Comparison of ENCODE assay signal across 16 cellular contexts in genomic region chr7:27243340-27244163, GRCh38. TPM values are rescaled to one million over a fixed set of nuclear protein-coding genes. Genes with fewer than 3 reads are reported as not detected.
DNase-seq lines count a peak whose midpoint lies in the region; ATAC-seq and TF ChIP-seq lines count a peak whose summit lies in the region.
"Had no signal": no experiment of that assay in that cellular context is flagged by ENCODE, and none has a peak within 500 bp of the region (broad histone marks: within the 10 kb centered on the region; RNA-seq: fewer than 3 reads in every experiment).

No MANE protein-coding gene starts in this region.

- H3K18ac ChIP-seq in IMR-90 (ENCODE audit: low read depth, low read length): no peak overlapping the region

- no peak overlapping the region for H3K23ac ChIP-seq in IMR-90 (ENCODE audit: low read depth, low read length)

- TF ChIP-seq RAD21 in IMR-90 (IDR thresholded peaks at IDR 0.05; ENCODE audit: low read length): no peak

- H3K27me3 Mint-ChIP-seq in activated CD4-positive, alpha-beta T cell treated with anti-CD3 and anti-CD28 coated beads, Interleukin-2, amount 10 ng/mL, durations not matched to agents 7 days and 5 days: peaks cover 90% of the 10 kb centered on the region
- peaks cover 82% of the 10 kb centered on the region for H3K27me3 Mint-ChIP-seq in HFFc6 (ENCODE audit: insufficient read depth)

- WGBS in IMR-90 (ENCODE audit: extremely low coverage in 2 of 2, insufficient read length in 1 of 2), 2 experiments: 7% methylated on average over 6 of the region's 43 CpGs; no CpG with 5 or more reads in 1 of the 2 experiments
- WGBS in aorta, 2 donors: 4 to 6% methylated on average over 42 to 43 of the region's 43 CpGs

- peak overlapping the region; percentile 43 for H3K4me3 Mint-ChIP-seq in activated CD4-positive, alpha-beta T cell treated with anti-CD3 and anti-CD28 coated beads, Interleukin-2, amount 10 ng/mL, durations not matched to agents 7 days and 5 days
- no peak overlapping the region for H3K4me3 Mint-ChIP-seq in HFFc6

- CTCF ChIA-PET in activated CD4-positive, alpha-beta T cell treated with anti-CD3 and anti-CD28 coated beads, Interleukin-2, amount 10 ng/mL, durations not matched to agents 7 days and 5 days (lab: Charles Lee): interaction anchor here (0.6 to 1.6 kb wide), 3 partner anchors 41 to 84 kb away, joined by 3 to 6 read pairs (median 4); partner anchors contain the start of gene HOXA9
- CTCF ChIA-PET in IMR-90 (lab: Yijun Ruan, JAX): no interaction called here

- H2AFZ ChIP-seq in IMR-90 (replicated peaks; ENCODE audit: low read length, poor library complexity): peak overlapping the region; percentile 25

- no TSS peak for BruUV-seq in IMR-90 (replicated peaks; lab: Mats Ljungman, UMichigan)

- no peak overlapping the region for H4K91ac ChIP-seq in IMR-90 (ENCODE audit: insufficient read depth, low read depth, low read length)

- ATAC-seq in IMR-90 (ENCODE audit: low read depth) (no peak), aorta (ENCODE audit: low FRiP score) (no peak)

- no peak overlapping the region for H3K4me2 ChIP-seq in IMR-90 (ENCODE audit: low read depth, low read length)

- no peak overlapping the region for H3K4ac ChIP-seq in IMR-90 (ENCODE audit: low read depth, low read length)

- no peak overlapping the region for H3K9ac ChIP-seq in IMR-90 (ENCODE audit: low read depth, low read length)
- H3K9ac ChIP-seq in iPS-15b (ENCODE audit: low read depth, low read length): no peak overlapping the region
- no peak overlapping the region for H3K9ac ChIP-seq in skeletal muscle tissue (ENCODE audit: low read depth in 1 of 3, low read length in 3 of 3)

- in situ Hi-C loops in IMR-90 (cut with MboI; ENCODE audit: low sequenced_read_pairs): no loop called here

- no peaks in the 10 kb centered on the region for H4K20me1 ChIP-seq in IMR-90 (ENCODE audit: insufficient read depth, low read length)

- POLR2A ChIA-PET in activated CD4-positive, alpha-beta T cell treated with anti-CD3 and anti-CD28 coated beads, Interleukin-2, amount 10 ng/mL, durations not matched to agents 7 days and 5 days (lab: Charles Lee): no interaction called here
- POLR2A ChIA-PET in IMR-90 (lab: Charles Lee; ENCODE audit: unreplicated experiment): no interaction called here

- no peak overlapping the region for H4K5ac ChIP-seq in IMR-90 (ENCODE audit: low read depth, low read length)

- no peaks in the 10 kb centered on the region for H3K9me1 ChIP-seq in IMR-90 (ENCODE audit: insufficient read depth, low read length)

- H3K36me3 ChIP-seq in IMR-90 (ENCODE audit: control insufficient read depth, insufficient read depth, low read length) (no peaks in the 10 kb centered on the region), iPS-15b (ENCODE audit: control insufficient read depth, insufficient read depth, low read length) (no peaks in the 10 kb centered on the region), skeletal muscle tissue (ENCODE audit: control insufficient read depth in 3 of 3, insufficient read depth in 3 of 3, low read length in 3 of 3) (no peaks in the 10 kb centered on the region), aorta (ENCODE audit: control insufficient read depth in 1 of 2, insufficient read depth in 2 of 2, low read length in 1 of 2) (no peaks in the 10 kb centered on the region)
- H3K36me3 ChIP-seq: BE2C had no signal

- H3K56ac ChIP-seq in IMR-90 (ENCODE audit: extremely low read depth, insufficient read depth, low read length): no peak overlapping the region

- no peak overlapping the region for H2AK9ac ChIP-seq in IMR-90 (replicated peaks; ENCODE audit: low read depth, low read length, poor library complexity)

- no peak overlapping the region for H2BK120ac ChIP-seq in IMR-90 (ENCODE audit: low read depth, low read length)

- H3K4me1 ChIP-seq in IMR-90 (ENCODE audit: control insufficient read depth, insufficient read depth, low read length): no peaks in the 10 kb centered on the region; the same call in 1 of the 2 replicates
- peaks cover 7% of the 10 kb centered on the region for H3K4me1 ChIP-seq in iPS-15b (ENCODE audit: control insufficient read depth, insufficient read depth, low read length)
- peaks cover 11 to 33% (median 21%) of the 10 kb centered on the region in 3 donors for H3K4me1 ChIP-seq in skeletal muscle tissue (ENCODE audit: control insufficient read depth in 3 of 3, insufficient read depth in 3 of 3, low read length in 3 of 3)
- peaks cover 0 to 2% of the 10 kb centered on the region in 2 donors for H3K4me1 ChIP-seq in aorta (ENCODE audit: control insufficient read depth in 1 of 2, insufficient read depth in 2 of 2, low read length in 2 of 2)
- H3K4me1 ChIP-seq: BE2C had no signal

- peaks cover 25% of the 10 kb centered on the region; the same call in 1 of the 2 replicates for H3K9me3 ChIP-seq in IMR-90 (ENCODE audit: control insufficient read depth, insufficient read depth, low read length)
- no peaks in the 10 kb centered on the region for H3K9me3 ChIP-seq in iPS-15b (ENCODE audit: control insufficient read depth, insufficient read depth, low read length)
- H3K9me3 ChIP-seq in skeletal muscle tissue (ENCODE audit: control insufficient read depth in 3 of 3, low read length in 3 of 3): no peaks in the 10 kb centered on the region
- no peaks in the 10 kb centered on the region for H3K9me3 ChIP-seq in aorta (ENCODE audit: control insufficient read depth, low read length)
- H3K9me3 ChIP-seq: BE2C had no signal

- no peak for DNase-seq in activated CD4-positive, alpha-beta T cell treated with anti-CD3 and anti-CD28 coated beads, Interleukin-2, amount 10 ng/mL, durations not matched to agents 7 days and 5 days
- DNase-seq in activated CD4-positive, alpha-beta T cell treated with anti-CD3 and anti-CD28 coated beads for 4 hours: no peak
- DNase-seq in IMR-90: no peak
- DNase-seq in aorta: no peak
- DNase-seq in HFFc6: no peak
- no peak for DNase-seq in SKM-1 (lab: John Stamatoyannopoulos, UW; ENCODE audit: unreplicated experiment)
- DNase-seq: BE2C, HCEC 1CT, NCI-H345 had no signal

- no peak for TF ChIP-seq POLR2A in IMR-90 (IDR thresholded peaks at IDR 0.05; ENCODE audit: low read depth, low read length)

- intact Hi-C loops in IMR-90 (cut with micrococcal nuclease) (no loop called here), aorta (cut with DNase I) (no loop called here)

- TF ChIP-seq CTCF in IMR-90 (conservative IDR thresholded peaks at IDR 0.05; ENCODE audit: low read depth, low read length) (no peak), HFFc6 (IDR thresholded peaks at IDR 0.05) (no peak)

- peaks cover 4% of the 10 kb centered on the region for H3K36me3 Mint-ChIP-seq in activated CD4-positive, alpha-beta T cell treated with anti-CD3 and anti-CD28 coated beads, Interleukin-2, amount 10 ng/mL, durations not matched to agents 7 days and 5 days (ENCODE audit: low read depth)
- no peaks in the 10 kb centered on the region for H3K36me3 Mint-ChIP-seq in HFFc6 (ENCODE audit: low read depth)

- H2BK15ac ChIP-seq in IMR-90 (ENCODE audit: low read depth, low read length): no peak overlapping the region

- H3K9me3 Mint-ChIP-seq in activated CD4-positive, alpha-beta T cell treated with anti-CD3 and anti-CD28 coated beads, Interleukin-2, amount 10 ng/mL, durations not matched to agents 7 days and 5 days: no peaks in the 10 kb centered on the region
- H3K9me3 Mint-ChIP-seq in HFFc6: no peaks in the 10 kb centered on the region; the same call in 1 of the 2 replicates

- H3K27ac ChIP-seq in IMR-90 (ENCODE audit: insufficient read depth, low read length): no peak overlapping the region
- H3K27ac ChIP-seq in skeletal muscle tissue (ENCODE audit: low read depth, low read length): no peak overlapping the region
- H3K27ac ChIP-seq in aorta (ENCODE audit: low read depth in 1 of 2, low read length in 2 of 2): no peak overlapping the region

- peaks cover 100% of the 10 kb centered on the region for H3K27me3 ChIP-seq in IMR-90 (ENCODE audit: control insufficient read depth, insufficient read depth, low read length)
- peaks cover 98% of the 10 kb centered on the region for H3K27me3 ChIP-seq in iPS-15b (ENCODE audit: control insufficient read depth, insufficient read depth, low read length)
- peaks cover 96 to 99% (median 99%) of the 10 kb centered on the region in 3 donors for H3K27me3 ChIP-seq in skeletal muscle tissue (ENCODE audit: control insufficient read depth in 3 of 3, insufficient read depth in 3 of 3, low read length in 3 of 3)
- peaks cover 0 to 2% of the 10 kb centered on the region in 2 donors for H3K27me3 ChIP-seq in aorta (ENCODE audit: control insufficient read depth in 1 of 2, insufficient read depth in 2 of 2, low read length in 1 of 2)

- H3K27ac Mint-ChIP-seq in activated CD4-positive, alpha-beta T cell treated with anti-CD3 and anti-CD28 coated beads, Interleukin-2, amount 10 ng/mL, durations not matched to agents 7 days and 5 days: no peak overlapping the region
- H3K27ac Mint-ChIP-seq in HFFc6: no peak overlapping the region
- H3K27ac Mint-ChIP-seq: progenitor cell of endocrine pancreas had no signal

- H3K4me3 ChIP-seq in IMR-90 (ENCODE audit: insufficient read depth, low read depth, low read length): no peak overlapping the region
- peak overlapping the region; percentile 33 for H3K4me3 ChIP-seq in iPS-15b (ENCODE audit: low read depth, low read length)
- H3K4me3 ChIP-seq in skeletal muscle tissue (ENCODE audit: low read length in 3 of 3): peak overlapping the region in 2 of 3 donors; percentile 6 to 59
- H3K4me3 ChIP-seq in aorta (ENCODE audit: low read length in 2 of 2): no peak overlapping the region

- H3K79me1 ChIP-seq in IMR-90 (ENCODE audit: low read depth in 1 of 2, low read length in 2 of 2): no peaks in the 10 kb centered on the region

- no peak overlapping the region for H2BK5ac ChIP-seq in IMR-90 (ENCODE audit: low read depth, low read length, poor library complexity, severe bottlenecking)

- no peak overlapping the region for H3K14ac ChIP-seq in IMR-90 (replicated peaks; ENCODE audit: low read depth, low read length)

- peaks cover 7% of the 10 kb centered on the region for H3K4me1 Mint-ChIP-seq in activated CD4-positive, alpha-beta T cell treated with anti-CD3 and anti-CD28 coated beads, Interleukin-2, amount 10 ng/mL, durations not matched to agents 7 days and 5 days
- peaks cover 5% of the 10 kb centered on the region for H3K4me1 Mint-ChIP-seq in HFFc6 (ENCODE audit: low read depth)

- no peak overlapping the region for H2AK5ac ChIP-seq in IMR-90 (ENCODE audit: low read depth, low read length)

- dilution Hi-C loops in IMR-90 (cut with HindIII; ENCODE audit: low sequenced_read_pairs, unreplicated experiment): no loop called here

- H4K8ac ChIP-seq in IMR-90 (ENCODE audit: low read depth in 2 of 2, low read length in 2 of 2): no peak overlapping the region

- no peak overlapping the region for H2BK20ac ChIP-seq in IMR-90 (ENCODE audit: low read depth, low read length)

RNA-seq across cellular contexts. Expression of gene EVX1, which starts 0.9 kb away (rescaled TPM):
- total RNA-seq in activated CD4-positive, alpha-beta T cell treated with anti-CD3 and anti-CD28 coated beads, Interleukin-2, amount 10 ng/mL, durations not matched to agents 7 days and 5 days: not detected
- total RNA-seq in IMR-90 (2012; rRNA removed) (not detected in 2 replicates), skeletal muscle tissue (not detected), aorta (not detected)
- polyA plus RNA-seq in IMR-90 (2012; rRNA removed) (not detected in 2 replicates), aorta (not detected)
- polyA plus RNA-seq in IMR-90 (2012; cell fraction: cytosol; rRNA removed): not detected in 2 replicates
- not detected in 2 replicates for polyA plus RNA-seq in IMR-90 (2012; cell fraction: nucleus; rRNA removed; ENCODE audit: low replicate concordance)
- total RNA-seq in HFFc6 (2021; fragmentation: NEBNext Ultra II Directional; extraction: Animal tissue kit (Norgen Biotek cat#: 25700)): not detected
- total RNA-seq: fibroblast of lung, M059J, progenitor cell of endocrine pancreas, SK-MEL-5 had no signal
- polyA plus RNA-seq: fibroblast of lung, keratinocyte had no signal

RNA-seq across cellular contexts. Expression of gene HOXA13, which starts 43.7 kb away (rescaled TPM):
- total RNA-seq in activated CD4-positive, alpha-beta T cell treated with anti-CD3 and anti-CD28 coated beads, Interleukin-2, amount 10 ng/mL, durations not matched to agents 7 days and 5 days: not detected
- total RNA-seq in IMR-90 (2012; rRNA removed) (not detected in 2 replicates), skeletal muscle tissue (0.52 TPM), aorta (not detected)
- polyA plus RNA-seq in IMR-90 (2012; rRNA removed) (not detected in 2 replicates), aorta (under 1 TPM in 1 of 2 donors, not detected in 1; 0.38 TPM)
- polyA plus RNA-seq in IMR-90 (2012; cell fraction: cytosol; rRNA removed): not detected in 2 replicates
- not detected in 2 replicates for polyA plus RNA-seq in IMR-90 (2012; cell fraction: nucleus; rRNA removed; ENCODE audit: low replicate concordance)
- 10 to 100 TPM; 11.1 to 16.0 (median 13.1) TPM for total RNA-seq in HFFc6 (2021; fragmentation: NEBNext Ultra II Directional; extraction: Animal tissue kit (Norgen Biotek cat#: 25700))
- total RNA-seq: fibroblast of lung, progenitor cell of endocrine pancreas had no signal
- polyA plus RNA-seq: fibroblast of lung, keratinocyte had no signal

RNA-seq across cellular contexts. Expression of gene HOXA11, which starts 58.5 kb away (rescaled TPM):
- not detected for total RNA-seq in activated CD4-positive, alpha-beta T cell treated with anti-CD3 and anti-CD28 coated beads, Interleukin-2, amount 10 ng/mL, durations not matched to agents 7 days and 5 days
- total RNA-seq in IMR-90 (2012; rRNA removed) (not detected in 2 replicates), skeletal muscle tissue (2.1 TPM), aorta (under 1 TPM in 1 of 2 donors, not detected in 1; 0.81 TPM)
- polyA plus RNA-seq in IMR-90 (2012; rRNA removed) (0.04 and 0.05 TPM in 2 replicates), aorta (under 1 TPM in 1 of 2 donors, not detected in 1; 0.13 TPM)
- 0.05 TPM in 1 of 2 replicates, not detected in the other for polyA plus RNA-seq in IMR-90 (2012; cell fraction: cytosol; rRNA removed)
- 0.04 TPM in 1 of 2 replicates, not detected in the other for polyA plus RNA-seq in IMR-90 (2012; cell fraction: nucleus; rRNA removed; ENCODE audit: low replicate concordance)
- total RNA-seq in HFFc6 (2021; fragmentation: NEBNext Ultra II Directional; extraction: Animal tissue kit (Norgen Biotek cat#: 25700)): 10 to 100 TPM; 33.1 to 42.1 (median 39.1) TPM
- total RNA-seq: fibroblast of lung, progenitor cell of endocrine pancreas had no signal

Comparison
In these comparisons a context has a peak if more than half of its experiments do, and no peak if none do; other contexts are left out.
1. H3K4me3 ChIP-seq: peak in iPS-15b (single experiment) and skeletal muscle tissue (2 of 3); none in IMR-90 (single experiment) and aorta (0 of 2).
2. RNA of gene HOXA11, which starts 58.5 kb away (total RNA-seq): 33.1 to 42.1 TPM in HFFc6; 2.1 TPM in skeletal muscle tissue (single experiment), 0.81 TPM in aorta, not detected in activated CD4-positive, alpha-beta T cell treated with anti-CD3 and anti-CD28 coated beads, Interleukin-2, amount 10 ng/mL, durations not matched to agents 7 days and 5 days and not detected in IMR-90; every median in the first group is over 10 times any median in the second.